33 cellular contexts compared by ENCODE assay signal in the genomic region with DNA sequence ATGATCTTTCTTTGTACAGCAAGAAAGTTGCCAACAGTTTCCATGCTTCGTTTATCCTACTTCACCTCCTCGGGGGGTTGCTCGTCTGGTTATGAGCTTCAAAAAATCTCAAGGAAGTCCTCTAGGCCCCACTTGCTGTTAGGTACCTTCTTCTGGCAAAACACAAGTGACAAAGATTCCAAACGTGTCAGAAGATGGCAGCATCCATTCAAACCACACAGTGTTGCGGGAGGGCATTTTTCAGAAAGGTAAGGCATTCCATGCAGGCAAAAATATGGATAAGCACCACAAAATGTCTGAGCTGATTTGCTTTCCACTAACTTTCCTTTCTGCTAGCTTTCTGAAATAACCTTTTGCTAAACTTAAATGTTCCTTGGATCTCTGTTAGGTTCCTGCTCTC. TPM values are rescaled to one million over a fixed set of nuclear protein-coding genes. Genes with fewer than 3 reads are reported as not detected.
DNase-seq lines count a peak whose midpoint lies in the region; ATAC-seq, FAIRE-seq and TF ChIP-seq lines count a peak whose summit lies in the region.
"Had no signal": no experiment of that assay in that cellular context is flagged by ENCODE, and none has a peak within 500 bp of the region (broad histone marks: within the 10 kb centered on the region; RNA-seq: fewer than 3 reads in every experiment).

No MANE protein-coding gene starts in this region.

- TF ChIP-seq CTCF in H9 (conservative IDR thresholded peaks at IDR 0.05) (no peak), Panc1 (IDR thresholded peaks at IDR 0.05) (0 out of 2 replicates have a peak, but pooled peaks have one; percentile 16), H1 (IDR thresholded peaks at IDR 0.05; ENCODE audit: control extremely low read depth in 1 of 3, insufficient read depth in 1 of 3, low read depth in 1 of 3, low read length in 3 of 3) (peak in 2 of 3 experiments; percentile 2 to 10; a peak in 2 of 4 replicates)

- H4K8ac ChIP-seq in H9 (replicated peaks; ENCODE audit: insufficient read length, low read depth, low read length) (no peak overlapping the region), H1 (ENCODE audit: extremely low read depth, insufficient read depth, low read length) (no peak overlapping the region), mesenchymal stem cell (ENCODE audit: low read length) (no peak overlapping the region)

- H3K9me3 Mint-ChIP-seq in H9, result peaks cover 0 to 2% of the 10 kb centered on the region in 2 experiments; a peak in 2 of 5 replicates

- no peaks in the 10 kb centered on the region for H3K36me3 ChIP-seq in Panc1 (ENCODE audit: control insufficient read depth, insufficient read depth, low read length)
- H3K36me3 ChIP-seq in H1 (ENCODE audit: control insufficient read depth in 2 of 4, insufficient read depth in 4 of 4, low read length in 3 of 4), result no peaks in the 10 kb centered on the region
- H3K36me3 ChIP-seq in mesenchymal stem cell (ENCODE audit: control insufficient read depth in 1 of 2, insufficient read depth in 2 of 2, low read depth in 1 of 2, low read length in 2 of 2), result no peaks in the 10 kb centered on the region
- H3K36me3 ChIP-seq: BE2C, BLaER1 had no signal

- H3K9ac ChIP-seq in H9 (ENCODE audit: extremely low read depth, insufficient read length, low read length) (no peak overlapping the region), H1 (replicated peaks in 1 of 4; ENCODE audit: extremely low read depth in 1 of 4, low read depth in 3 of 4, low read length in 3 of 4) (no peak overlapping the region), mesenchymal stem cell (ENCODE audit: low read length) (no peak overlapping the region)
- H3K9ac ChIP-seq: BLaER1 had no signal

- H2AK5ac ChIP-seq in H9 (ENCODE audit: insufficient read length, low read length), result no peak overlapping the region
- no peak overlapping the region for H2AK5ac ChIP-seq in H1 (ENCODE audit: low read depth, low read length)
- H2AK5ac ChIP-seq in mesenchymal stem cell (ENCODE audit: low read length, severe bottlenecking), result no peak overlapping the region

- H2BK20ac ChIP-seq in H9 (ENCODE audit: low read depth, low read length, poor library complexity, severe bottlenecking) (no peak overlapping the region), H1 (ENCODE audit: low read length) (no peak overlapping the region)

- H3K23ac ChIP-seq in H9 (ENCODE audit: insufficient read length, low read depth, low read length), result no peak overlapping the region
- no peak overlapping the region for H3K23ac ChIP-seq in H1 (ENCODE audit: insufficient read length)
- H3K23ac ChIP-seq in mesenchymal stem cell (ENCODE audit: low read length in 2 of 2), result no peak overlapping the region

- H3K27ac ChIP-seq in H9 (ENCODE audit: insufficient read length, low read depth, low read length) (no peak overlapping the region), Panc1 (ENCODE audit: low read length) (no peak overlapping the region), H1 (ENCODE audit: low read depth, low read length) (no peak overlapping the region), mesenchymal stem cell (ENCODE audit: low read length, poor library complexity, severe bottlenecking) (no peak overlapping the region)
- H3K27ac ChIP-seq: BLaER1 had no signal

- no peak for ATAC-seq in Panc1
- no peak for ATAC-seq in HG03025 (IDR thresholded peaks at IDR 0.05; ENCODE audit: low FRiP score, unreplicated experiment)
- ATAC-seq in GM18511 (IDR thresholded peaks at IDR 0.05; ENCODE audit: unreplicated experiment), result no peak
- ATAC-seq: GM12878 had no signal

- FAIRE-seq in H1 (lab: Jason Lieb, UNC), result no peak
- FAIRE-seq: A204.1, GM12878, GM12892, GM18507, GM19239 had no signal

- H4K20me1 ChIP-seq in H9 (ENCODE audit: control insufficient read depth, insufficient read depth, insufficient read length), result no peaks in the 10 kb centered on the region
- H4K20me1 ChIP-seq in H1 (replicated peaks in 1 of 2; ENCODE audit: control insufficient read depth in 1 of 2, insufficient read depth in 2 of 2, low read length in 2 of 2), result no peaks in the 10 kb centered on the region
- H4K20me1 ChIP-seq: BLaER1 had no signal

- peak overlapping the region; percentile 7 for H2AFZ ChIP-seq in H9 (ENCODE audit: low read length)
- no peak overlapping the region; the same call in 1 of the 2 replicates for H2AFZ ChIP-seq in H1 (ENCODE audit: low read length)
- no peak overlapping the region for H2AFZ ChIP-seq in mesenchymal stem cell (ENCODE audit: low read depth, low read length)

- H3K4me3 ChIP-seq in Panc1 (ENCODE audit: low read depth in 2 of 2, low read length in 2 of 2), result no peak overlapping the region
- no peak overlapping the region for H3K4me3 ChIP-seq in H1 (ENCODE audit: extremely low read depth in 1 of 4, insufficient read depth in 2 of 4, low read depth in 3 of 4, low read length in 4 of 4)
- no peak overlapping the region for H3K4me3 ChIP-seq in mesenchymal stem cell (ENCODE audit: insufficient read depth in 1 of 2, low read depth in 1 of 2, low read length in 2 of 2)
- H3K4me3 ChIP-seq: BLaER1, GM12878 had no signal

- H3T11ph ChIP-seq in H9 (ENCODE audit: low read length), result no peak overlapping the region

- no TSS peak for BruUV-seq in Panc1 (replicated peaks; lab: Mats Ljungman, UMichigan)

- H3K4ac ChIP-seq in H9 (ENCODE audit: low read depth, low read length) (no peak overlapping the region), H1 (replicated peaks; ENCODE audit: insufficient read length, low read depth, low read length) (no peak overlapping the region), mesenchymal stem cell (ENCODE audit: low read depth in 1 of 2, low read length in 2 of 2) (no peak overlapping the region)

- DNase-seq in H9 (no peak), Panc1 (ENCODE audit: low read depth, low spot score) (no peak), H1 (ENCODE audit: low read depth in 1 of 2, low spot score in 2 of 2) (no peak), activated gamma-delta T cell treated with Interleukin-2 at 50 U/mL for 16 hours (no peak), mesenchymal stem cell (no peak)
- DNase-seq: 8988T; ACHN; BE2C; C1 segment of cervical spinal cord; CD4-positive, alpha-beta memory T cell; CD4-positive, CD25-positive, alpha-beta regulatory T cell; CD8-positive, alpha-beta memory T cell; COR-L47; DMS 273 treated with DMSO at 0.1 percent for 48 hours; DMS153; DMS53; DMS79; DND-41; EL; GDM1 had no signal

- H3K4me2 ChIP-seq in H9 (ENCODE audit: insufficient read depth, insufficient read length, low read length) (no peak overlapping the region), H1 (ENCODE audit: insufficient read depth in 1 of 2, low read depth in 2 of 2, low read length in 2 of 2) (no peak overlapping the region), mesenchymal stem cell (ENCODE audit: low read length, poor library complexity, severe bottlenecking) (no peak overlapping the region)
- H3K4me2 ChIP-seq: BLaER1 had no signal

- H4K5ac ChIP-seq in H9 (ENCODE audit: insufficient read length, low read depth, low read length), result no peak overlapping the region
- no peak overlapping the region for H4K5ac ChIP-seq in H1 (ENCODE audit: insufficient read length, low read depth, low read length)

- H3K27me3 ChIP-seq in H9 (ENCODE audit: insufficient read depth, low read length) (no peaks in the 10 kb centered on the region), Panc1 (ENCODE audit: control insufficient read depth, insufficient read depth, low read length) (peaks cover 21% of the 10 kb centered on the region), H1 (replicated peaks in 1 of 4; ENCODE audit: control insufficient read depth in 3 of 4, extremely low read depth in 1 of 4, insufficient read depth in 3 of 4, low read length in 3 of 4) (no peaks in the 10 kb centered on the region), mesenchymal stem cell (ENCODE audit: control insufficient read depth in 1 of 2, insufficient read depth in 1 of 2, low read length in 2 of 2) (peaks cover 4 to 32% of the 10 kb centered on the region in 2 experiments)
- H3K27me3 ChIP-seq: BLaER1 had no signal

- peak in 1 of 2 experiments; percentile 23; a peak in 1 of 4 replicates for TF ChIP-seq RAD21 in H1 (IDR thresholded peaks at IDR 0.05 in 1 of 2, conservative IDR thresholded peaks at IDR 0.05 in 1 of 2; ENCODE audit: low read depth in 2 of 2, low read length in 2 of 2)

- POLR2A ChIA-PET in Panc1 (lab: Charles Lee), result no interaction called here
- POLR2A ChIA-PET in H1 (lab: Charles Lee; ENCODE audit: partially characterized antibody), result no interaction called here

- intact Hi-C loops in Panc1 (cut with micrococcal nuclease; ENCODE audit: unreplicated experiment), result no loop called here

- no CpG with 5 or more reads among the region's 5 CpGs for WGBS in H9 (ENCODE audit: extremely low coverage, insufficient read length, low lambda C conversion rate)
- WGBS in H1 (ENCODE audit: extremely low coverage in 1 of 2, insufficient coverage in 1 of 2, insufficient read length in 1 of 2, insufficient replicate concordance in 2 of 2, low coverage in 1 of 2, low lambda C conversion rate in 2 of 2, missing lambda C conversion rate in 1 of 2), 2 experiments, result 87% methylated on average over 5 of the region's 5 CpGs; no CpG with 5 or more reads in 1 of the 2 experiments
- 57% methylated on average over 5 of the region's 5 CpGs for WGBS in mesenchymal stem cell

- no peak overlapping the region for H3K18ac ChIP-seq in H9 (ENCODE audit: insufficient read length, low read depth, low read length)
- H3K18ac ChIP-seq in H1 (ENCODE audit: extremely low read depth, low read length), result no peak overlapping the region
- H3K18ac ChIP-seq in mesenchymal stem cell (ENCODE audit: low read depth in 1 of 2, low read length in 2 of 2), result no peak overlapping the region

- TF ChIP-seq POLR2A in H1 (IDR thresholded peaks at IDR 0.05; ENCODE audit: control extremely low read depth in 1 of 2, low read depth in 2 of 2, low read length in 2 of 2), result no peak

- H3K4me1 ChIP-seq in H9 (ENCODE audit: insufficient read depth, low read length) (0 out of 2 replicates have a peak, but pooled peaks cover 2% of the 10 kb centered on the region), Panc1 (ENCODE audit: control insufficient read depth, insufficient read depth, low read length) (no peaks in the 10 kb centered on the region), H1 (replicated peaks in 1 of 4; ENCODE audit: control insufficient read depth in 3 of 4, insufficient read depth in 4 of 4, low read length in 3 of 4) (no peaks in the 10 kb centered on the region; a peak in 2 of 7 replicates), mesenchymal stem cell (ENCODE audit: control insufficient read depth, insufficient read depth, low read depth, low read length) (no peaks in the 10 kb centered on the region)
- H3K4me1 ChIP-seq: BE2C, BLaER1 had no signal

- H3K27ac Mint-ChIP-seq in H9, result no peak overlapping the region
- H3K27ac Mint-ChIP-seq: CD14-positive monocyte; CD4-positive, alpha-beta memory T cell; CD4-positive, CD25-positive, alpha-beta regulatory T cell; CD8-positive, alpha-beta memory T cell had no signal

- peaks cover 11 to 13% of the 10 kb centered on the region in 2 experiments for H3K4me1 Mint-ChIP-seq in H9
- H3K4me1 Mint-ChIP-seq: CD14-positive monocyte; CD4-positive, alpha-beta memory T cell; CD4-positive, CD25-positive, alpha-beta regulatory T cell; CD8-positive, alpha-beta memory T cell had no signal

- H2BK12ac ChIP-seq in H9 (ENCODE audit: insufficient read length, low read depth, low read length), result no peak overlapping the region
- no peak overlapping the region for H2BK12ac ChIP-seq in H1 (ENCODE audit: low read depth, low read length)
- H2BK12ac ChIP-seq in mesenchymal stem cell (ENCODE audit: low read length in 2 of 2), result no peak overlapping the region

- no peaks in the 10 kb centered on the region for H3K36me3 Mint-ChIP-seq in H9 (ENCODE audit: insufficient read depth in 1 of 3, low read depth in 3 of 3)
- H3K36me3 Mint-ChIP-seq: CD14-positive monocyte; CD4-positive, CD25-positive, alpha-beta regulatory T cell; CD8-positive, alpha-beta memory T cell had no signal

- H3K23me2 ChIP-seq in H9 (ENCODE audit: insufficient read length, low read depth, low read length, poor library complexity, severe bottlenecking), result no peaks in the 10 kb centered on the region
- H3K23me2 ChIP-seq in H1 (ENCODE audit: low read depth, low read length), result no peaks in the 10 kb centered on the region; the same call in 1 of the 2 replicates

- H3K14ac ChIP-seq in H9 (ENCODE audit: insufficient read depth, low read length) (no peak overlapping the region), H1 (ENCODE audit: insufficient read length) (no peak overlapping the region), mesenchymal stem cell (ENCODE audit: low read length in 2 of 2) (no peak overlapping the region)

- in situ Hi-C loops in Panc1 (cut with HindIII; ENCODE audit: low pct_unique_long_range_greater_than_20kb, low sequenced_read_pairs), result no loop called here

- H3K9me3 ChIP-seq in H9 (ENCODE audit: control insufficient read depth, low read depth, low read length), result no peaks in the 10 kb centered on the region
- H3K9me3 ChIP-seq in Panc1 (ENCODE audit: control insufficient read depth, insufficient read depth, low read depth, low read length), result no peaks in the 10 kb centered on the region
- H3K9me3 ChIP-seq in H1 (ENCODE audit: insufficient read depth in 2 of 2, low read depth in 1 of 2, low read length in 1 of 2), result no peaks in the 10 kb centered on the region
- peaks cover 4% of the 10 kb centered on the region for H3K9me3 ChIP-seq in mesenchymal stem cell (ENCODE audit: control insufficient read depth, low read length)
- H3K9me3 ChIP-seq: BE2C, BLaER1 had no signal

- H2BK5ac ChIP-seq in H9 (ENCODE audit: insufficient read length, low read length), result no peak overlapping the region
- no peak overlapping the region for H2BK5ac ChIP-seq in H1 (ENCODE audit: low read depth, low read length)
- H2BK5ac ChIP-seq in mesenchymal stem cell (ENCODE audit: low read depth, low read length, poor library complexity, severe bottlenecking), result no peak overlapping the region

- TF ChIP-seq EP300 in H1 (IDR thresholded peaks at IDR 0.05; ENCODE audit: borderline replicate concordance in 1 of 2, low read depth in 2 of 2, low read length in 2 of 2), result no peak

- H3K56ac ChIP-seq in H9 (ENCODE audit: insufficient read length, low read depth, low read length) (no peak overlapping the region), H1 (replicated peaks; ENCODE audit: insufficient read length, low read depth, low read length) (no peak overlapping the region)

- H3K27me3 Mint-ChIP-seq in H9 (ENCODE audit: low read depth), result no peaks in the 10 kb centered on the region

- no peak overlapping the region for H2BK120ac ChIP-seq in H9 (ENCODE audit: low read depth, low read length, poor library complexity, severe bottlenecking)
- H2BK120ac ChIP-seq in H1 (replicated peaks; ENCODE audit: low read depth, low read length), result no peak overlapping the region
- H2BK120ac ChIP-seq in mesenchymal stem cell (ENCODE audit: low read depth, low read length), result no peak overlapping the region

- H4K91ac ChIP-seq in H9 (ENCODE audit: insufficient read length, low read depth, low read length) (no peak overlapping the region), H1 (replicated peaks; ENCODE audit: insufficient read length, low read length) (no peak overlapping the region), mesenchymal stem cell (ENCODE audit: low read length) (no peak overlapping the region)

- CTCF ChIA-PET in Panc1 (lab: Charles Lee), result no interaction called here
- CTCF ChIA-PET in H1 (lab: Charles Lee; ENCODE audit: partially characterized antibody), result interaction anchor here (0.6 to 1.1 kb wide), 3 partner anchors 67 to 372 kb away, joined by 3 read pairs; no protein-coding TSS in a partner anchor

- H3K79me2 ChIP-seq in H9 (ENCODE audit: insufficient read depth, low read length) (no peaks in the 10 kb centered on the region), H1 (ENCODE audit: control insufficient read depth in 1 of 2, insufficient read depth in 2 of 2, low read length in 2 of 2) (no peaks in the 10 kb centered on the region)

- no peak overlapping the region for H3K4me3 Mint-ChIP-seq in H9
- H3K4me3 Mint-ChIP-seq: CD14-positive monocyte; CD4-positive, alpha-beta memory T cell; CD4-positive, CD25-positive, alpha-beta regulatory T cell; CD8-positive, alpha-beta memory T cell had no signal

- H3K79me1 ChIP-seq in H9 (ENCODE audit: insufficient read depth, low read depth, low read length, poor library complexity, severe bottlenecking), result no peaks in the 10 kb centered on the region
- no peaks in the 10 kb centered on the region for H3K79me1 ChIP-seq in H1 (ENCODE audit: low read depth, low read length)
- H3K79me1 ChIP-seq in mesenchymal stem cell (replicated peaks; ENCODE audit: low read length, poor library complexity, severe bottlenecking), result no peaks in the 10 kb centered on the region

- no peak overlapping the region for H2BK15ac ChIP-seq in H9 (ENCODE audit: low read depth, low read length)
- H2BK15ac ChIP-seq in H1 (ENCODE audit: low read length), result no peak overlapping the region
- no peak overlapping the region for H2BK15ac ChIP-seq in mesenchymal stem cell (ENCODE audit: low read depth, poor library complexity, severe bottlenecking)

RNA-seq across cellular contexts. Expression of a gene that starts 13.2 kb away (rescaled TPM):
- not detected in 2 replicates for total RNA-seq in H9 (2021)
- total RNA-seq in Panc1 (2021; ENCODE audit: unreplicated experiment), result not detected
- not detected for polyA plus RNA-seq in Panc1 (2012; ENCODE audit: insufficient read length)
- total RNA-seq in H1 (2021; fragmentation: NEBNext Ultra II Directional; extraction: Animal tissue kit (Norgen Biotek cat#: 25700)), result not detected in 2 replicates
- not detected in 2 replicates for polyA plus RNA-seq in H1 (2011; rRNA removed)
- not detected for polyA plus RNA-seq in H1 (2011; cell fraction: cytosol; rRNA removed)
- not detected for polyA plus RNA-seq in H1 (2011; cell fraction: nucleus; rRNA removed)
- polyA plus RNA-seq in H1 (2012, experiment 1 of 2), result not detected in 4 replicates
- polyA plus RNA-seq in H1 (2012, experiment 2 of 2), result not detected
- not detected for polyA plus RNA-seq in H1 (2013, experiment 1 of 2)
- polyA plus RNA-seq in H1 (2013, experiment 2 of 2), result 0.06 TPM
- not detected in 2 replicates for polyA minus RNA-seq in H1 (2011; rRNA and poly(A)+ RNA removed)
- not detected for polyA minus RNA-seq in H1 (2011; cell fraction: cytosol; rRNA and poly(A)+ RNA removed)
- polyA minus RNA-seq in H1 (2011; cell fraction: nucleus; rRNA and poly(A)+ RNA removed), result not detected
- polyA plus RNA-seq in mesenchymal stem cell (2013, experiment 1 of 2), result 0.06 TPM
- not detected for polyA plus RNA-seq in mesenchymal stem cell (2013, experiment 2 of 2)
- total RNA-seq: A673; CD4-positive, alpha-beta memory T cell; CD4-positive, CD25-positive, alpha-beta regulatory T cell; CD8-positive, alpha-beta memory T cell; Daoy; G401; GM12878 had no signal
- polyA plus RNA-seq: AG04450; CD14-positive monocyte; CD4-positive, alpha-beta memory T cell; CD4-positive, CD25-positive, alpha-beta regulatory T cell; CD8-positive, alpha-beta memory T cell; GM12878 had no signal

RNA-seq across cellular contexts. Expression of a gene that starts 36.3 kb away (rescaled TPM):
- total RNA-seq in H9 (2021) (not detected in 2 replicates), Panc1 (2021; ENCODE audit: unreplicated experiment) (not detected)
- polyA plus RNA-seq in Panc1 (2012; ENCODE audit: insufficient read length), result not detected
- not detected in 2 replicates for total RNA-seq in H1 (2021; fragmentation: NEBNext Ultra II Directional; extraction: Animal tissue kit (Norgen Biotek cat#: 25700))
- not detected in 2 replicates for polyA plus RNA-seq in H1 (2011; rRNA removed)
- polyA plus RNA-seq in H1 (2011; cell fraction: cytosol; rRNA removed), result not detected
- polyA plus RNA-seq in H1 (2011; cell fraction: nucleus; rRNA removed), result not detected
- polyA plus RNA-seq in H1 (2012, experiment 1 of 2), result not detected in 4 replicates
- not detected for polyA plus RNA-seq in H1 (2012, experiment 2 of 2)
- not detected for polyA plus RNA-seq in H1 (2013, experiment 1 of 2)
- not detected for polyA plus RNA-seq in H1 (2013, experiment 2 of 2)
- polyA minus RNA-seq in H1 (2011; rRNA and poly(A)+ RNA removed), result not detected in 2 replicates
- not detected for polyA minus RNA-seq in H1 (2011; cell fraction: cytosol; rRNA and poly(A)+ RNA removed)
- polyA minus RNA-seq in H1 (2011; cell fraction: nucleus; rRNA and poly(A)+ RNA removed), result not detected
- not detected for polyA plus RNA-seq in mesenchymal stem cell (2013, experiment 1 of 2)
- polyA plus RNA-seq in mesenchymal stem cell (2013, experiment 2 of 2), result not detected
- total RNA-seq: A673; CD4-positive, alpha-beta memory T cell; CD4-positive, CD25-positive, alpha-beta regulatory T cell; CD8-positive, alpha-beta memory T cell; Daoy; G401; GM12878 had no signal
- polyA plus RNA-seq: AG04450; CD14-positive monocyte; CD4-positive, alpha-beta memory T cell; CD4-positive, CD25-positive, alpha-beta regulatory T cell; CD8-positive, alpha-beta memory T cell; GM12878 had no signal

RNA-seq across cellular contexts. Expression of a gene that starts 41.3 kb away (rescaled TPM):
- total RNA-seq in H9 (2021), result 91.8 and 95.9 TPM in 2 replicates
- 154 TPM for total RNA-seq in Panc1 (2021; ENCODE audit: unreplicated experiment)
- polyA plus RNA-seq in Panc1 (2012; ENCODE audit: insufficient read length), result 105 TPM
- total RNA-seq in H1 (2021; fragmentation: NEBNext Ultra II Directional; extraction: Animal tissue kit (Norgen Biotek cat#: 25700)), result 90.6 and 90.9 TPM in 2 replicates
- 84.1 and 90.8 TPM in 2 replicates for polyA plus RNA-seq in H1 (2011; rRNA removed)
- 104 TPM for polyA plus RNA-seq in H1 (2011; cell fraction: cytosol; rRNA removed)
- 69.7 TPM for polyA plus RNA-seq in H1 (2011; cell fraction: nucleus; rRNA removed)
- 85.8 to 93.7 TPM (median 89.4 TPM) in 4 replicates for polyA plus RNA-seq in H1 (2012, experiment 1 of 2)
- polyA plus RNA-seq in H1 (2012, experiment 2 of 2), result 29.2 TPM
- polyA plus RNA-seq in H1 (2013, experiment 1 of 2), result 68.1 TPM
- polyA plus RNA-seq in H1 (2013, experiment 2 of 2), result 72.2 TPM
- polyA minus RNA-seq in H1 (2011; rRNA and poly(A)+ RNA removed), result 87.6 and 101 TPM in 2 replicates
- 24.0 TPM for polyA minus RNA-seq in H1 (2011; cell fraction: cytosol; rRNA and poly(A)+ RNA removed)
- 48.1 TPM for polyA minus RNA-seq in H1 (2011; cell fraction: nucleus; rRNA and poly(A)+ RNA removed)
- polyA plus RNA-seq in mesenchymal stem cell (2013, experiment 1 of 2), result 103 TPM
- polyA plus RNA-seq in mesenchymal stem cell (2013, experiment 2 of 2), result 102 TPM
